Comparison of ENCODE assay signal across 19 cellular contexts in genomic region chr5:148913493-148913892, GRCh38.
DNase-seq lines count a peak whose midpoint lies in the region; ATAC-seq and TF ChIP-seq lines count a peak whose summit lies in the region.
"Had no signal": no experiment of that assay in that cellular context is flagged by ENCODE, and none has a peak within 500 bp of the region (broad histone marks: within the 10 kb centered on the region; RNA-seq: fewer than 3 reads in every experiment).

No MANE protein-coding gene starts in this region.

- no peaks in the 10 kb centered on the region for H3K27me3 Mint-ChIP-seq in chondrocyte (ENCODE audit: low read depth)
- peaks cover 0 to 8% (median 3%) of the 10 kb centered on the region in 5 donors for H3K27me3 Mint-ChIP-seq in naive thymus-derived CD4-positive, alpha-beta T cell
- H3K27me3 Mint-ChIP-seq: effector memory CD8-positive, alpha-beta T cell had no signal

- H3K4me1 ChIP-seq in PC-3 (ENCODE audit: insufficient read depth, low read length) (peaks cover 78% of the 10 kb centered on the region), mesendoderm (ENCODE audit: control insufficient read depth, low read depth, low read length) (peaks cover 6% of the 10 kb centered on the region), upper lobe of right lung (peaks cover 61% of the 10 kb centered on the region)
- peaks cover 0 to 5% of the 10 kb centered on the region in 2 donors for H3K4me1 ChIP-seq in naive thymus-derived CD4-positive, alpha-beta T cell (ENCODE audit: control insufficient read depth in 2 of 2, insufficient read depth in 2 of 2, low read length in 2 of 2)

- peaks cover 30% of the 10 kb centered on the region for H3F3A ChIP-seq in PC-3 (ENCODE audit: low read length, unreplicated experiment)

- no peaks in the 10 kb centered on the region for H3K79me1 ChIP-seq in mesendoderm (ENCODE audit: low read length)

- peaks cover 55% of the 10 kb centered on the region for H3K4me1 Mint-ChIP-seq in chondrocyte (ENCODE audit: low read depth)
- H3K4me1 Mint-ChIP-seq in naive thymus-derived CD4-positive, alpha-beta T cell: peaks cover 0 to 13% (median 0%) of the 10 kb centered on the region in 7 donors

- peak overlapping the region; percentile 88 for H3K27ac ChIP-seq in PC-3 (ENCODE audit: low read length)
- H3K27ac ChIP-seq in mesendoderm (ENCODE audit: low read depth, low read length): peak overlapping the region; percentile 4
- peak overlapping the region; percentile 64 for H3K27ac ChIP-seq in upper lobe of right lung
- no peak overlapping the region for H3K27ac ChIP-seq in naive thymus-derived CD4-positive, alpha-beta T cell (ENCODE audit: low read depth, low read length)
- H3K27ac ChIP-seq: BLaER1, thoracic aorta had no signal

- H3K4me2 ChIP-seq in PC-3 (ENCODE audit: low read length): peak overlapping the region; percentile 68
- no peak overlapping the region for H3K4me2 ChIP-seq in mesendoderm (ENCODE audit: low read length)
- H3K4me2 ChIP-seq: BLaER1 had no signal

- no peaks in the 10 kb centered on the region for H3K79me2 ChIP-seq in PC-3 (ENCODE audit: low read length)
- H3K79me2 ChIP-seq in mesendoderm (ENCODE audit: control insufficient read depth, insufficient read depth, low read length): no peaks in the 10 kb centered on the region

- H3K9me3 ChIP-seq in PC-3 (ENCODE audit: low read length) (no peaks in the 10 kb centered on the region), upper lobe of right lung (no peaks in the 10 kb centered on the region)
- H3K9me3 ChIP-seq in naive thymus-derived CD4-positive, alpha-beta T cell (ENCODE audit: control insufficient read depth in 2 of 3, low read length in 3 of 3): no peaks in the 10 kb centered on the region
- H3K9me3 ChIP-seq: BLaER1, gastroesophageal sphincter, thoracic aorta had no signal

- no peak for TF ChIP-seq CTCF in PC-3 (conservative IDR thresholded peaks at IDR 0.05; ENCODE audit: low read depth, low read length)
- TF ChIP-seq CTCF in chondrocyte (IDR thresholded peaks at IDR 0.05): no peak
- no peak for TF ChIP-seq CTCF in upper lobe of right lung (IDR thresholded peaks at IDR 0.05)

- DNase-seq in PC-3 (no peak), chondrocyte (ENCODE audit: low spot score) (no peak), mesendoderm (no peak), upper lobe of right lung (no peak), NCI-H2227 (lab: John Stamatoyannopoulos, UW; ENCODE audit: unreplicated experiment) (no peak)
- no peak for DNase-seq in naive thymus-derived CD4-positive, alpha-beta T cell
- DNase-seq: activated CD4-positive, alpha-beta T cell treated with anti-CD3 and anti-CD28 coated beads, Interleukin-2, amount 50 U/mL, for 48 hours; effector memory CD8-positive, alpha-beta T cell; NCI-H2081 treated with DMSO at 0.1 percent for 48 hours; OCI-M1; right cardiac atrium; stimulated activated CD4-positive, alpha-beta T cell treated with anti-CD3 and anti-CD28 coated beads, Interleukin-2, amount 100 ng/mL, for 24 hours had no signal

- no peak overlapping the region for H4K8ac ChIP-seq in mesendoderm (ENCODE audit: low read depth, low read length)

- peak overlapping the region; percentile 59 for H3K56ac ChIP-seq in mesendoderm (ENCODE audit: low read length)

- no peaks in the 10 kb centered on the region for H3K36me3 ChIP-seq in PC-3 (ENCODE audit: low read depth, low read length)
- H3K36me3 ChIP-seq in mesendoderm (ENCODE audit: control insufficient read depth, insufficient read depth, low read length): no peaks in the 10 kb centered on the region
- no peaks in the 10 kb centered on the region for H3K36me3 ChIP-seq in upper lobe of right lung
- H3K36me3 ChIP-seq in naive thymus-derived CD4-positive, alpha-beta T cell (ENCODE audit: control insufficient read depth in 2 of 3, insufficient read depth in 3 of 3, low read length in 3 of 3): no peaks in the 10 kb centered on the region
- H3K36me3 ChIP-seq: BLaER1, gastroesophageal sphincter, neural progenitor cell, thoracic aorta had no signal

- peak overlapping the region; percentile 89 for H3K27ac Mint-ChIP-seq in chondrocyte (ENCODE audit: unreplicated experiment)
- H3K27ac Mint-ChIP-seq in naive thymus-derived CD4-positive, alpha-beta T cell: no peak overlapping the region
- H3K27ac Mint-ChIP-seq: IgD-negative memory B cell, memory B cell had no signal

- H3K4me3 ChIP-seq in PC-3 (ENCODE audit: low read length) (no peak overlapping the region), mesendoderm (ENCODE audit: low read length) (no peak overlapping the region), upper lobe of right lung (no peak overlapping the region)
- H3K4me3 ChIP-seq in naive thymus-derived CD4-positive, alpha-beta T cell (ENCODE audit: low read length): no peak overlapping the region
- H3K4me3 ChIP-seq: BLaER1, gastroesophageal sphincter, neural progenitor cell, thoracic aorta had no signal

- no peaks in the 10 kb centered on the region for H4K20me1 ChIP-seq in PC-3 (ENCODE audit: low read length)
- H4K20me1 ChIP-seq: BLaER1 had no signal

- POLR2A ChIA-PET in PC-3 (lab: Charles Lee; ENCODE audit: unreplicated experiment): interaction anchor here (0.5 to 1.0 kb wide), 6 partner anchors 23 to 143 kb away, joined by 3 to 4 read pairs (median 4); no protein-coding TSS in a partner anchor
- POLR2A ChIA-PET in naive thymus-derived CD4-positive, alpha-beta T cell (lab: Charles Lee): interaction anchor here (0.6 kb wide), 1 partner anchor 343 kb away, joined by 3 read pairs; no protein-coding TSS in a partner anchor

- H2AK5ac ChIP-seq in mesendoderm (ENCODE audit: low read length): no peak overlapping the region

- no CpG with 5 or more reads among the region's 6 CpGs for WGBS in mesendoderm (ENCODE audit: extremely low coverage, insufficient coverage, low lambda C conversion rate)

- no peaks in the 10 kb centered on the region for H3K36me3 Mint-ChIP-seq in chondrocyte (ENCODE audit: low read depth)
- H3K36me3 Mint-ChIP-seq in naive thymus-derived CD4-positive, alpha-beta T cell: no peaks in the 10 kb centered on the region
- H3K36me3 Mint-ChIP-seq: IgD-negative memory B cell, memory B cell, neural progenitor cell had no signal

- H3K9me3 Mint-ChIP-seq in chondrocyte (ENCODE audit: low read depth): no peaks in the 10 kb centered on the region
- peaks cover 0 to 1% (median 0%) of the 10 kb centered on the region in 11 donors for H3K9me3 Mint-ChIP-seq in naive thymus-derived CD4-positive, alpha-beta T cell
- H3K9me3 Mint-ChIP-seq: effector memory CD8-positive, alpha-beta T cell; IgD-negative memory B cell; memory B cell; neural progenitor cell had no signal

- H3K9ac ChIP-seq in PC-3 (ENCODE audit: low read length) (peak overlapping the region; percentile 59), mesendoderm (ENCODE audit: low read length) (no peak overlapping the region)
- H3K9ac ChIP-seq: BLaER1, neural progenitor cell had no signal

- no peaks in the 10 kb centered on the region for H3K9me2 ChIP-seq in PC-3 (replicated peaks; ENCODE audit: low read length)

- no peak overlapping the region for H2BK120ac ChIP-seq in mesendoderm (ENCODE audit: low read depth, low read length)

- H3K18ac ChIP-seq in mesendoderm (ENCODE audit: low read length): no peak overlapping the region

- BruUV-seq in PC-3 (replicated peaks; lab: Mats Ljungman, UMichigan): TSS peak; percentile 51

- intact Hi-C loops in PC-3 (cut with micrococcal nuclease): loop anchor here (1.0 to 5.0 kb wide), 5 partner anchors 26 to 315 kb away; no protein-coding TSS in a partner anchor
- intact Hi-C loops in upper lobe of right lung (cut with DNase I): no loop called here
- intact Hi-C loops in naive thymus-derived CD4-positive, alpha-beta T cell (cut with micrococcal nuclease): no loop called here

- peak overlapping the region; percentile 3 for H2BK5ac ChIP-seq in mesendoderm (ENCODE audit: low read length)

- no peak overlapping the region for H4K5ac ChIP-seq in mesendoderm (ENCODE audit: low read length)

- no peak overlapping the region for H3K4ac ChIP-seq in mesendoderm (ENCODE audit: low read depth, low read length)

- no peak overlapping the region for H2BK15ac ChIP-seq in mesendoderm (replicated peaks; ENCODE audit: low read depth)

- H2AFZ ChIP-seq in PC-3 (ENCODE audit: low read length): no peak overlapping the region

- H3K4me3 Mint-ChIP-seq in chondrocyte (ENCODE audit: unreplicated experiment): no peak overlapping the region
- H3K4me3 Mint-ChIP-seq in naive thymus-derived CD4-positive, alpha-beta T cell: no peak overlapping the region
- H3K4me3 Mint-ChIP-seq: effector memory CD8-positive, alpha-beta T cell; IgD-negative memory B cell; memory B cell; neural progenitor cell had no signal

- H3K27me3 ChIP-seq in PC-3 (ENCODE audit: low read length) (no peaks in the 10 kb centered on the region), mesendoderm (ENCODE audit: insufficient read depth, low read length, poor library complexity) (no peaks in the 10 kb centered on the region), upper lobe of right lung (no peaks in the 10 kb centered on the region)
- H3K27me3 ChIP-seq in naive thymus-derived CD4-positive, alpha-beta T cell (ENCODE audit: control insufficient read depth in 2 of 2, insufficient read depth in 2 of 2, low read length in 2 of 2): no peaks in the 10 kb centered on the region
- H3K27me3 ChIP-seq: BLaER1, gastroesophageal sphincter, neural progenitor cell had no signal

- ATAC-seq in PC-3: no peak
- no peak for ATAC-seq in upper lobe of right lung
- ATAC-seq in naive thymus-derived CD4-positive, alpha-beta T cell: no peak
- no peak for ATAC-seq in GM18520 (IDR thresholded peaks at IDR 0.05; ENCODE audit: unreplicated experiment)
- ATAC-seq: effector memory CD8-positive, alpha-beta T cell; gastroesophageal sphincter had no signal

- H3K23ac ChIP-seq in mesendoderm (ENCODE audit: low read length): no peak overlapping the region

- CTCF ChIA-PET in PC-3 (lab: Charles Lee): interaction anchor here (0.7 to 3.5 kb wide), 7 partner anchors 44 to 201 kb away, joined by 3 to 30 read pairs (median 12); no protein-coding TSS in a partner anchor
- CTCF ChIA-PET in naive thymus-derived CD4-positive, alpha-beta T cell (lab: Charles Lee): no interaction called here
